7 cellular contexts compared by ENCODE assay signal in the genomic region with DNA sequence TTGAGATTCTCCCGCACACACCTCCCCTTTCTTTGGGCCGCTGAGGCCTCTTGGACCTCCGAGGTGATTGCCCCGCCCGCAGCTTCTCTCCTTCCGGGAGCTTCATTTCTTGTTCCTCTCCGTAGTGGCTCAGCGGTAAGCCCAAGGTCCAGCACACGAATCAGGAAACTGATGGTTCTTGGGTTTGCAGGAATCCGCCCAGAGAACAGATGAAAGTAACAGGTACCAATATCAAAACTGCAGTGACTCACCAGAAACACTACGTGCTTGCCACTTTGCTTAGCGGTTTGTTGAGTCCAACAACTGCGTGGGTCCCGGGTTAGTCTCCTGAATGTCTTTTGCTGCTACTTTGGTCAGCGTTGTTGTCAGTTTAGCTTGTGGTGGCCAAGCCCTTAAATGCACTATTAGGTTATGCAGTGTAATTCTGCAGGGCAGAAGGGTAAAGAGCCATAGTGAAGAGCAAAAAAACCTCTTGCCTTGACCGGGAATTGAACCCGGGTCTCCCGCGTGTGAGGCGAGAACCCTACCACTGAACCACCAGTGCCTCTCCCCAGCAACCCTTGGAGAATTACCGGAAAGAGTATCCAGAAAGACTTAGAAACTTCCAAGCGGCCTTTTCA.
DNase-seq lines count a peak whose midpoint lies in the region; ATAC-seq and TF ChIP-seq lines count a peak whose summit lies in the region.
"Not testable (repeated sequence)": the region's sequence is repeated elsewhere in the genome, so short reads cannot be mapped to it uniquely, and the experiment has no call there.

No MANE protein-coding gene starts in this region.

- H3K4me3 ChIP-seq in HCT116 (replicated peaks in 1 of 2; ENCODE audit: low read depth in 1 of 2, low read length in 2 of 2); right cardiac atrium (ENCODE audit: low read length): not testable (repeated sequence)

- H3K4me1 ChIP-seq in HCT116 (ENCODE audit: control insufficient read depth in 1 of 2, insufficient read depth in 2 of 2, low read length in 2 of 2); right cardiac atrium (ENCODE audit: control insufficient read depth, insufficient read depth, low read length): not testable (repeated sequence)

- not testable (repeated sequence) for H3K9me3 ChIP-seq in HCT116 (ENCODE audit: control insufficient read depth in 1 of 2, insufficient read depth in 1 of 2, low read depth in 1 of 2, low read length in 2 of 2); right cardiac atrium (ENCODE audit: control insufficient read depth, low read length)

- H2AFZ ChIP-seq in HCT116 (ENCODE audit: low read depth, low read length, poor library complexity, severe bottlenecking), result not testable (repeated sequence)

- not testable (repeated sequence) for TF ChIP-seq RAD21 in HCT116 (IDR thresholded peaks at IDR 0.05; ENCODE audit: low read depth)

- not testable (repeated sequence) for H3K27me3 ChIP-seq in HCT116 (ENCODE audit: insufficient read depth, low read length); right cardiac atrium (ENCODE audit: control insufficient read depth, insufficient read depth)

- DNase-seq in HCT116 (ENCODE audit: low read depth, low spot score); activated naive CD8-positive, alpha-beta T cell treated with anti-CD3 and anti-CD28 coated beads, Interleukin-2, amount 10 ng/mL, durations not matched to agents 7 days and 5 days; right cardiac atrium; omental fat pad (ENCODE audit: low spot score): not testable (repeated sequence)

- not testable (repeated sequence) for H4K20me1 ChIP-seq in HCT116 (ENCODE audit: insufficient read depth)

- not testable (repeated sequence) for H3K4me3 Mint-ChIP-seq in activated naive CD8-positive, alpha-beta T cell treated with anti-CD3 and anti-CD28 coated beads, Interleukin-2, amount 10 ng/mL, durations not matched to agents 7 days and 5 days

- H3K27ac Mint-ChIP-seq in activated naive CD8-positive, alpha-beta T cell treated with anti-CD3 and anti-CD28 coated beads, Interleukin-2, amount 10 ng/mL, durations not matched to agents 7 days and 5 days, result not testable (repeated sequence)

- H3K9ac ChIP-seq in HCT116 (ENCODE audit: low read length), result not testable (repeated sequence)

- POLR2A ChIA-PET in HCT116 (lab: Charles Lee); activated naive CD8-positive, alpha-beta T cell treated with anti-CD3 and anti-CD28 coated beads, Interleukin-2, amount 10 ng/mL, durations not matched to agents 7 days and 5 days (lab: Charles Lee): not testable (repeated sequence)

- not testable (repeated sequence) for H3K4me1 Mint-ChIP-seq in activated naive CD8-positive, alpha-beta T cell treated with anti-CD3 and anti-CD28 coated beads, Interleukin-2, amount 10 ng/mL, durations not matched to agents 7 days and 5 days

- not testable (repeated sequence) for TF ChIP-seq CTCF in HCT116 (IDR thresholded peaks at IDR 0.05 in 2 of 3, conservative IDR thresholded peaks at IDR 0.05 in 1 of 3; ENCODE audit: borderline replicate concordance in 1 of 3, insufficient read depth in 1 of 3, low read depth in 2 of 3, low read length in 2 of 3); omental fat pad (IDR thresholded peaks at IDR 0.05)

- WGBS in right cardiac atrium, result no CpG with 5 or more reads among the region's 22 CpGs

- TF ChIP-seq POLR2A in HCT116 (IDR thresholded peaks at IDR 0.05; ENCODE audit: borderline replicate concordance, extremely low read depth, insufficient read depth, insufficient read length), result not testable (repeated sequence)

- H3K9me2 ChIP-seq in HCT116 (ENCODE audit: insufficient read depth), result not testable (repeated sequence)

- BruUV-seq in HCT116 (replicated peaks; lab: Mats Ljungman, UMichigan), result not testable (repeated sequence)

- RAD21 ChIA-PET in HCT116 (lab: Charles Lee; ENCODE audit: low non-redundant PET in 1 of 2, low total read pairs in 2 of 2, uncharacterized antibody in 2 of 2, unreplicated experiment in 2 of 2), result not testable (repeated sequence)

- intact Hi-C loops in HCT116 (cut with micrococcal nuclease); right cardiac atrium (cut with DNase I): not testable (repeated sequence)

- ATAC-seq in GM18867 (IDR thresholded peaks at IDR 0.05; ENCODE audit: unreplicated experiment) (peak; percentile 43), HCT116 (peak; percentile 66), HG03196 (IDR thresholded peaks at IDR 0.05; ENCODE audit: unreplicated experiment) (peak; percentile 57), SK-N-SH treated with all-trans-retinoic acid at 6 μM for 48 hours (peak; percentile 61), right cardiac atrium (peak; percentile 79 to 80), omental fat pad (ENCODE audit: low FRiP score) (peak; percentile 73)
- ATAC-seq in activated naive CD8-positive, alpha-beta T cell treated with anti-CD3 and anti-CD28 coated beads, Interleukin-2, amount 10 ng/mL, durations not matched to agents 7 days and 5 days (ENCODE audit: low read depth), result peak; percentile 45

- not testable (repeated sequence) for H3K4me2 ChIP-seq in HCT116 (ENCODE audit: low read length)

- H3K36me3 Mint-ChIP-seq in activated naive CD8-positive, alpha-beta T cell treated with anti-CD3 and anti-CD28 coated beads, Interleukin-2, amount 10 ng/mL, durations not matched to agents 7 days and 5 days, result not testable (repeated sequence)

- H3K36me3 ChIP-seq in HCT116 (ENCODE audit: control insufficient read depth in 1 of 2, insufficient read depth in 2 of 2, low read length in 2 of 2), result not testable (repeated sequence)

- not testable (repeated sequence) for H3K27me3 Mint-ChIP-seq in activated naive CD8-positive, alpha-beta T cell treated with anti-CD3 and anti-CD28 coated beads, Interleukin-2, amount 10 ng/mL, durations not matched to agents 7 days and 5 days

- not testable (repeated sequence) for H3K27ac ChIP-seq in HCT116 (ENCODE audit: low read depth, low read length); right cardiac atrium (ENCODE audit: low read length)

- CTCF ChIA-PET in HCT116 (lab: Charles Lee), result not testable (repeated sequence)

- not testable (repeated sequence) for H3K79me2 ChIP-seq in HCT116 (ENCODE audit: insufficient read depth, low read length)

- not testable (repeated sequence) for H3K9me3 Mint-ChIP-seq in activated naive CD8-positive, alpha-beta T cell treated with anti-CD3 and anti-CD28 coated beads, Interleukin-2, amount 10 ng/mL, durations not matched to agents 7 days and 5 days
